9 cellular contexts compared by ENCODE assay signal in the genomic region with DNA sequence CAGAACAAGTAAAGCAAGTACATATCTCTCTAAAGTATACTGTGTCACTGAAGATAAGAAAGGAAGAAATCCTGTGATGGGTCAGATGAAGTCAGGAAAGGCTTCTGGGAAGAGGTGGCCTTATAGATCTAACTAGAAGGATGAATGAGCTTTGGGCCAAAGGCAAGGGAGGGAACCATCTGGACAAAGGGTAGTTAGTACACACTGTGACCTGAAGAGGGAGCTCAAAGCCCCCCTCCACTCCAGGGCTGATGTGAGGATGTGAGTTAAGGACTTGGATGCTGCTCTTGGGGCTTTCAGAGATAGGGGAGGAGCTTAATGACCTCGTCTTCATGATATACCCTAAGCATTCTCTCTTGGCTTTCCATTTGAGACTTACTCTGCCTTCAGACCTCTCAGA.
A peak's percentile ranks its signal among the peaks of the same experiment; 100 is the strongest.
DNase-seq lines count a peak whose midpoint lies in the region; ATAC-seq and TF ChIP-seq lines count a peak whose summit lies in the region.
"Had no signal": no experiment of that assay in that cellular context is flagged by ENCODE, and none has a peak within 500 bp of the region (broad histone marks: within the 10 kb centered on the region; RNA-seq: fewer than 3 reads in every experiment).

No MANE protein-coding gene starts in this region.

- no peaks in the 10 kb centered on the region for H3K36me3 ChIP-seq in Panc1 (ENCODE audit: control insufficient read depth, insufficient read depth, low read length)
- H3K36me3 ChIP-seq: BLaER1 had no signal

- CTCF ChIA-PET in Panc1 (lab: Charles Lee): interaction anchor here (0.6 to 1.6 kb wide), 16 partner anchors 16 to 449 kb away, joined by 3 to 14 read pairs (median 3); no protein-coding TSS in a partner anchor

- in situ Hi-C loops in Panc1 (cut with HindIII; ENCODE audit: low pct_unique_long_range_greater_than_20kb, low sequenced_read_pairs): no loop called here

- POLR2A ChIA-PET in Panc1 (lab: Charles Lee): no interaction called here

- H3K27ac ChIP-seq in Panc1 (ENCODE audit: low read length): no peak overlapping the region
- H3K27ac ChIP-seq: BLaER1 had no signal

- intact Hi-C loops in Panc1 (cut with micrococcal nuclease; ENCODE audit: unreplicated experiment): loop anchor here (10.0 kb wide), 1 partner anchor 174 kb away; no protein-coding TSS in a partner anchor

- no TSS peak for BruUV-seq in Panc1 (replicated peaks; lab: Mats Ljungman, UMichigan)

- peak; percentile 84 for TF ChIP-seq CTCF in Panc1 (IDR thresholded peaks at IDR 0.05)

- no peak overlapping the region for H3K4me3 ChIP-seq in Panc1 (ENCODE audit: low read depth in 2 of 2, low read length in 2 of 2)
- H3K4me3 ChIP-seq: BLaER1 had no signal

- H3K4me1 ChIP-seq in Panc1 (ENCODE audit: control insufficient read depth, insufficient read depth, low read length): no peaks in the 10 kb centered on the region

- peaks cover 9% of the 10 kb centered on the region for H3K27me3 ChIP-seq in Panc1 (ENCODE audit: control insufficient read depth, insufficient read depth, low read length)
- H3K27me3 ChIP-seq: BLaER1 had no signal

- DNase-seq in NCI-H146 (lab: John Stamatoyannopoulos, UW) (peak; percentile 31), NCI-H146 treated with DMSO at 0.1 percent for 48 hours (lab: John Stamatoyannopoulos, UW; ENCODE audit: unreplicated experiment) (no peak), Panc1 (ENCODE audit: low read depth, low spot score) (peak; percentile 17), cerebellar cortex (ENCODE audit: low spot score) (peak; percentile 25), midbrain (lab: John Stamatoyannopoulos, UW) (peak; percentile 4)

- H3K9me3 ChIP-seq in Panc1 (ENCODE audit: control insufficient read depth, insufficient read depth, low read depth, low read length): no peaks in the 10 kb centered on the region
- H3K9me3 ChIP-seq: BLaER1 had no signal

- ATAC-seq in HG02885 (IDR thresholded peaks at IDR 0.05; ENCODE audit: poor library complexity, unreplicated experiment) (peak; percentile 72), Panc1 (peak; percentile 82), GM21576 (IDR thresholded peaks at IDR 0.05; ENCODE audit: unreplicated experiment) (no peak), GM19023 (IDR thresholded peaks at IDR 0.05; ENCODE audit: unreplicated experiment) (no peak)

Comparison
In these comparisons a context has a peak if more than half of its experiments do, and no peak if none do; other contexts are left out.
1. ATAC-seq: peak in HG02885 (single experiment) and Panc1 (single experiment); none in GM21576 (single experiment) and GM19023 (single experiment).